1 cellular context compared by ENCODE assay signal in genomic region chr11:17389205-17389956, GRCh38.
TF ChIP-seq lines count a peak whose summit lies in the region.

No MANE protein-coding gene starts in this region.

TF ChIP-seq in WTC11, 78 proteins besides CTCF, POLR2A, EP300 and RAD21 (continued from another document):
- TF ChIP-seq, protein P1, sequence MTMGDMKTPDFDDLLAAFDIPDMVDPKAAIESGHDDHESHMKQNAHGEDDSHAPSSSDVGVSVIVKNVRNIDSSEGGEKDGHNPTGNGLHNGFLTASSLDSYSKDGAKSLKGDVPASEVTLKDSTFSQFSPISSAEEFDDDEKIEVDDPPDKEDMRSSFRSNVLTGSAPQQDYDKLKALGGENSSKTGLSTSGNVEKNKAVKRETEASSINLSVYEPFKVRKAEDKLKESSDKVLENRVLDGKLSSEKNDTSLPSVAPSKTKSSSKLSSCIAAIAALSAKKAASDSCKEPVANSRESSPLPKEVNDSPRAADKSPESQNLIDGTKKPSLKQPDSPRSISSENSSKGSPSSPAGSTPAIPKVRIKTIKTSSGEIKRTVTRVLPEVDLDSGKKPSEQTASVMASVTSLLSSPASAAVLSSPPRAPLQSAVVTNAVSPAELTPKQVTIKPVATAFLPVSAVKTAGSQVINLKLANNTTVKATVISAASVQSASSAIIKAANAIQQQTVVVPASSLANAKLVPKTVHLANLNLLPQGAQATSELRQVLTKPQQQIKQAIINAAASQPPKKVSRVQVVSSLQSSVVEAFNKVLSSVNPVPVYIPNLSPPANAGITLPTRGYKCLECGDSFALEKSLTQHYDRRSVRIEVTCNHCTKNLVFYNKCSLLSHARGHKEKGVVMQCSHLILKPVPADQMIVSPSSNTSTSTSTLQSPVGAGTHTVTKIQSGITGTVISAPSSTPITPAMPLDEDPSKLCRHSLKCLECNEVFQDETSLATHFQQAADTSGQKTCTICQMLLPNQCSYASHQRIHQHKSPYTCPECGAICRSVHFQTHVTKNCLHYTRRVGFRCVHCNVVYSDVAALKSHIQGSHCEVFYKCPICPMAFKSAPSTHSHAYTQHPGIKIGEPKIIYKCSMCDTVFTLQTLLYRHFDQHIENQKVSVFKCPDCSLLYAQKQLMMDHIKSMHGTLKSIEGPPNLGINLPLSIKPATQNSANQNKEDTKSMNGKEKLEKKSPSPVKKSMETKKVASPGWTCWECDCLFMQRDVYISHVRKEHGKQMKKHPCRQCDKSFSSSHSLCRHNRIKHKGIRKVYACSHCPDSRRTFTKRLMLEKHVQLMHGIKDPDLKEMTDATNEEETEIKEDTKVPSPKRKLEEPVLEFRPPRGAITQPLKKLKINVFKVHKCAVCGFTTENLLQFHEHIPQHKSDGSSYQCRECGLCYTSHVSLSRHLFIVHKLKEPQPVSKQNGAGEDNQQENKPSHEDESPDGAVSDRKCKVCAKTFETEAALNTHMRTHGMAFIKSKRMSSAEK (CRISPR knock-in tag; IDR thresholded peaks at IDR 0.05; ENCODE audit: borderline replicate concordance), result no peak
- TF ChIP-seq ZNF671 (CRISPR knock-in tag; IDR thresholded peaks at IDR 0.05) (no peak), ATF1 (CRISPR knock-in tag; IDR thresholded peaks at IDR 0.05) (no peak), KAT7 (CRISPR knock-in tag; IDR thresholded peaks at IDR 0.05; ENCODE audit: borderline replicate concordance) (peak; percentile 75; the same call in 1 of the 2 replicates), ZNF281 (CRISPR knock-in tag; IDR thresholded peaks at IDR 0.05) (0 out of 2 replicates have a peak, but pooled peaks have one; percentile 64), CREM (CRISPR knock-in tag; IDR thresholded peaks at IDR 0.05) (no peak), ETV6 (CRISPR knock-in tag; IDR thresholded peaks at IDR 0.05) (no peak), CBFB (CRISPR knock-in tag; IDR thresholded peaks at IDR 0.05; ENCODE audit: low read depth) (no peak), FOXP1 (CRISPR knock-in tag; IDR thresholded peaks at IDR 0.05; ENCODE audit: borderline replicate concordance) (no peak; the same call in 1 of the 2 replicates), USF1 (CRISPR knock-in tag; IDR thresholded peaks at IDR 0.05) (no peak), GTF2I (CRISPR knock-in tag; conservative IDR thresholded peaks at IDR 0.05) (no peak), SP1 (CRISPR knock-in tag; conservative IDR thresholded peaks at IDR 0.05) (peak; percentile 66), USF2 (CRISPR knock-in tag; IDR thresholded peaks at IDR 0.05) (no peak), TP53 (CRISPR knock-in tag; IDR thresholded peaks at IDR 0.05) (no peak), ERG (CRISPR knock-in tag; IDR thresholded peaks at IDR 0.05) (no peak), SMAD3 (CRISPR knock-in tag; IDR thresholded peaks at IDR 0.05; ENCODE audit: borderline replicate concordance) (no peak), ZNF138 (CRISPR knock-in tag; conservative IDR thresholded peaks at IDR 0.05) (no peak), MXD4 (CRISPR knock-in tag; IDR thresholded peaks at IDR 0.05; ENCODE audit: borderline replicate concordance) (no peak), PREB (CRISPR knock-in tag; IDR thresholded peaks at IDR 0.05; ENCODE audit: borderline replicate concordance) (no peak), CREB1 (CRISPR knock-in tag; IDR thresholded peaks at IDR 0.05) (no peak), OVOL2 (CRISPR knock-in tag; IDR thresholded peaks at IDR 0.05; ENCODE audit: borderline replicate concordance) (no peak), JUN (CRISPR knock-in tag; IDR thresholded peaks at IDR 0.05) (no peak), MAX (CRISPR knock-in tag; IDR thresholded peaks at IDR 0.05) (peak; percentile 41; the same call in 1 of the 2 replicates), ESRRA (CRISPR knock-in tag; IDR thresholded peaks at IDR 0.05; ENCODE audit: borderline replicate concordance) (no peak)
- TF ChIP-seq, protein P2, sequence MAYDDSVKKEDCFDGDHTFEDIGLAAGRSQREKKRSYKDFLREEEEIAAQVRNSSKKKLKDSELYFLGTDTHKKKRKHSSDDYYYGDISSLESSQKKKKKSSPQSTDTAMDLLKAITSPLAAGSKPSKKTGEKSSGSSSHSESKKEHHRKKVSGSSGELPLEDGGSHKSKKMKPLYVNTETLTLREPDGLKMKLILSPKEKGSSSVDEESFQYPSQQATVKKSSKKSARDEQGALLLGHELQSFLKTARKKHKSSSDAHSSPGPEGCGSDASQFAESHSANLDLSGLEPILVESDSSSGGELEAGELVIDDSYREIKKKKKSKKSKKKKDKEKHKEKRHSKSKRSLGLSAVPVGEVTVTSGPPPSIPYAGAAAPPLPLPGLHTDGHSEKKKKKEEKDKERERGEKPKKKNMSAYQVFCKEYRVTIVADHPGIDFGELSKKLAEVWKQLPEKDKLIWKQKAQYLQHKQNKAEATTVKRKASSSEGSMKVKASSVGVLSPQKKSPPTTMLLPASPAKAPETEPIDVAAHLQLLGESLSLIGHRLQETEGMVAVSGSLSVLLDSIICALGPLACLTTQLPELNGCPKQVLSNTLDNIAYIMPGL (CRISPR knock-in tag; IDR thresholded peaks at IDR 0.05), result peak; percentile 78
- TF ChIP-seq, protein P3, sequence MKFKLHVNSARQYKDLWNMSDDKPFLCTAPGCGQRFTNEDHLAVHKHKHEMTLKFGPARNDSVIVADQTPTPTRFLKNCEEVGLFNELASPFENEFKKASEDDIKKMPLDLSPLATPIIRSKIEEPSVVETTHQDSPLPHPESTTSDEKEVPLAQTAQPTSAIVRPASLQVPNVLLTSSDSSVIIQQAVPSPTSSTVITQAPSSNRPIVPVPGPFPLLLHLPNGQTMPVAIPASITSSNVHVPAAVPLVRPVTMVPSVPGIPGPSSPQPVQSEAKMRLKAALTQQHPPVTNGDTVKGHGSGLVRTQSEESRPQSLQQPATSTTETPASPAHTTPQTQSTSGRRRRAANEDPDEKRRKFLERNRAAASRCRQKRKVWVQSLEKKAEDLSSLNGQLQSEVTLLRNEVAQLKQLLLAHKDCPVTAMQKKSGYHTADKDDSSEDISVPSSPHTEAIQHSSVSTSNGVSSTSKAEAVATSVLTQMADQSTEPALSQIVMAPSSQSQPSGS (CRISPR knock-in tag; IDR thresholded peaks at IDR 0.05; ENCODE audit: borderline replicate concordance, low read depth), result no peak
